In genomic region chr6:159797554-159797953, GRCh38 we compare ENCODE assay signal across 22 cellular contexts. TPM values are rescaled to one million over a fixed set of nuclear protein-coding genes. Genes with fewer than 3 reads are reported as not detected.
DNase-seq lines count a peak whose midpoint lies in the region; ATAC-seq and TF ChIP-seq lines count a peak whose summit lies in the region.
"Had no signal": no experiment of that assay in that cellular context is flagged by ENCODE, and none has a peak within 500 bp of the region (broad histone marks: within the 10 kb centered on the region; RNA-seq: fewer than 3 reads in every experiment).

No MANE protein-coding gene starts in this region.

- no peaks in the 10 kb centered on the region for H3K9me3 Mint-ChIP-seq in activated naive CD4-positive, alpha-beta T cell treated with anti-CD3 and anti-CD28 coated beads for 36 hours
- no peaks in the 10 kb centered on the region for H3K9me3 Mint-ChIP-seq in Caco-2 (ENCODE audit: unreplicated experiment)
- H3K9me3 Mint-ChIP-seq in activated CD4-positive, alpha-beta memory T cell treated with anti-CD3 and anti-CD28 coated beads for 36 hours = no peaks in the 10 kb centered on the region
- no peaks in the 10 kb centered on the region for H3K9me3 Mint-ChIP-seq in naive thymus-derived CD4-positive, alpha-beta T cell
- H3K9me3 Mint-ChIP-seq: CD4-positive, CD25-positive, alpha-beta regulatory T cell; GM23338; IgD-negative memory B cell had no signal

- H3K27me3 Mint-ChIP-seq in activated naive CD4-positive, alpha-beta T cell treated with anti-CD3 and anti-CD28 coated beads for 36 hours (ENCODE audit: low read depth) = no peaks in the 10 kb centered on the region
- no peaks in the 10 kb centered on the region for H3K27me3 Mint-ChIP-seq in Caco-2 (ENCODE audit: insufficient read depth, unreplicated experiment)
- no peaks in the 10 kb centered on the region for H3K27me3 Mint-ChIP-seq in activated CD4-positive, alpha-beta memory T cell treated with anti-CD3 and anti-CD28 coated beads for 36 hours
- H3K27me3 Mint-ChIP-seq in naive thymus-derived CD4-positive, alpha-beta T cell = no peaks in the 10 kb centered on the region
- H3K27me3 Mint-ChIP-seq: CD4-positive, CD25-positive, alpha-beta regulatory T cell; IgD-negative memory B cell had no signal

- no peak for ATAC-seq in naive thymus-derived CD4-positive, alpha-beta T cell
- ATAC-seq in GM21576 (IDR thresholded peaks at IDR 0.05; ENCODE audit: unreplicated experiment) = no peak
- ATAC-seq: GM23338 had no signal

- TF ChIP-seq POLR2A in Peyer's patch (IDR thresholded peaks at IDR 0.05) = no peak

- CTCF ChIA-PET in activated naive CD4-positive, alpha-beta T cell treated with anti-CD3 and anti-CD28 coated beads for 36 hours (lab: Charles Lee) = no interaction called here
- CTCF ChIA-PET in Caco-2 (lab: Charles Lee) = no interaction called here
- CTCF ChIA-PET in activated CD4-positive, alpha-beta memory T cell treated with anti-CD3 and anti-CD28 coated beads for 36 hours (lab: Charles Lee) = no interaction called here
- CTCF ChIA-PET in naive thymus-derived CD4-positive, alpha-beta T cell (lab: Charles Lee) = no interaction called here

- peak overlapping the region; percentile 83 for H3K27ac Mint-ChIP-seq in activated naive CD4-positive, alpha-beta T cell treated with anti-CD3 and anti-CD28 coated beads for 36 hours
- H3K27ac Mint-ChIP-seq in Caco-2 (ENCODE audit: unreplicated experiment) = no peak overlapping the region
- H3K27ac Mint-ChIP-seq in activated CD4-positive, alpha-beta memory T cell treated with anti-CD3 and anti-CD28 coated beads for 36 hours = peak overlapping the region; percentile 69
- peak overlapping the region in 3 of 9 donors; percentile 22 to 60 (median 50) for H3K27ac Mint-ChIP-seq in naive thymus-derived CD4-positive, alpha-beta T cell
- H3K27ac Mint-ChIP-seq: GM23338 had no signal

- no peak overlapping the region for H3K4me3 ChIP-seq in Caco-2 (ENCODE audit: low read depth, low read length)
- H3K4me3 ChIP-seq in naive thymus-derived CD4-positive, alpha-beta T cell (ENCODE audit: low read length) = no peak overlapping the region
- no peak overlapping the region for H3K4me3 ChIP-seq in Peyer's patch
- H3K4me3 ChIP-seq: GM23338, HAP-1, SJCRH30 had no signal

- DNase-seq in activated naive CD4-positive, alpha-beta T cell treated with anti-CD3 and anti-CD28 coated beads for 36 hours = no peak
- DNase-seq in activated naive CD4-positive, alpha-beta T cell treated with anti-CD3 and anti-CD28 coated beads, Interleukin-2, amount 50 U/mL, for 16 hours = no peak
- DNase-seq in Caco-2 (no peak), Peyer's patch (no peak)
- no peak for DNase-seq in activated CD4-positive, alpha-beta memory T cell treated with anti-CD3 and anti-CD28 coated beads for 36 hours
- DNase-seq in naive thymus-derived CD4-positive, alpha-beta T cell = no peak
- DNase-seq: CD4-positive, CD25-positive, alpha-beta regulatory T cell; DND-41; NCI-H1105; NCI-H146; NCI-H2029; NCI-H226; NCI-H510A treated with DMSO at 0.1 percent for 48 hours; NCI-H774; NK-92 treated with Interleukin-12 subunit alpha and Interleukin-12 subunit beta, amount 100 ng/mL, for 24 hours; SJCRH30 had no signal

- peaks cover 24% of the 10 kb centered on the region for H3K36me3 Mint-ChIP-seq in activated naive CD4-positive, alpha-beta T cell treated with anti-CD3 and anti-CD28 coated beads for 36 hours (ENCODE audit: low read depth)
- peaks cover 72% of the 10 kb centered on the region for H3K36me3 Mint-ChIP-seq in Caco-2 (ENCODE audit: insufficient read depth, unreplicated experiment)
- peaks cover 40% of the 10 kb centered on the region for H3K36me3 Mint-ChIP-seq in activated CD4-positive, alpha-beta memory T cell treated with anti-CD3 and anti-CD28 coated beads for 36 hours
- peaks cover 11 to 24% (median 18%) of the 10 kb centered on the region in 5 donors for H3K36me3 Mint-ChIP-seq in naive thymus-derived CD4-positive, alpha-beta T cell

- TSS peak; percentile 14 for BruUV-seq in Caco-2 (replicated peaks; lab: Mats Ljungman, UMichigan)

- H3K9me3 ChIP-seq in Caco-2 (no peaks in the 10 kb centered on the region), Peyer's patch (no peaks in the 10 kb centered on the region)
- H3K9me3 ChIP-seq in naive thymus-derived CD4-positive, alpha-beta T cell (ENCODE audit: control insufficient read depth in 2 of 3, low read length in 3 of 3) = no peaks in the 10 kb centered on the region
- H3K9me3 ChIP-seq: HAP-1, SJCRH30 had no signal

- H3K27ac ChIP-seq in naive thymus-derived CD4-positive, alpha-beta T cell (ENCODE audit: low read depth, low read length) = peak overlapping the region; percentile 23
- H3K27ac ChIP-seq in Peyer's patch = no peak overlapping the region
- H3K27ac ChIP-seq: SJCRH30 had no signal

- H3K27me3 ChIP-seq in Caco-2 (replicated peaks; ENCODE audit: control insufficient read depth, insufficient read depth, low read length) = no peaks in the 10 kb centered on the region
- H3K27me3 ChIP-seq in naive thymus-derived CD4-positive, alpha-beta T cell (ENCODE audit: control insufficient read depth in 2 of 2, insufficient read depth in 2 of 2, low read length in 2 of 2) = no peaks in the 10 kb centered on the region
- H3K27me3 ChIP-seq in Peyer's patch = no peaks in the 10 kb centered on the region
- H3K27me3 ChIP-seq: SJCRH30 had no signal

- H3K4me3 Mint-ChIP-seq in activated naive CD4-positive, alpha-beta T cell treated with anti-CD3 and anti-CD28 coated beads for 36 hours = no peak overlapping the region
- H3K4me3 Mint-ChIP-seq in Caco-2 (ENCODE audit: unreplicated experiment) = no peak overlapping the region
- no peak overlapping the region for H3K4me3 Mint-ChIP-seq in activated CD4-positive, alpha-beta memory T cell treated with anti-CD3 and anti-CD28 coated beads for 36 hours
- H3K4me3 Mint-ChIP-seq in naive thymus-derived CD4-positive, alpha-beta T cell = no peak overlapping the region
- H3K4me3 Mint-ChIP-seq: CD4-positive, CD25-positive, alpha-beta regulatory T cell; GM23338; IgD-negative memory B cell had no signal

- H3K4me1 Mint-ChIP-seq in activated naive CD4-positive, alpha-beta T cell treated with anti-CD3 and anti-CD28 coated beads for 36 hours (ENCODE audit: low read depth) = peaks cover 44% of the 10 kb centered on the region
- no peaks in the 10 kb centered on the region for H3K4me1 Mint-ChIP-seq in Caco-2 (ENCODE audit: low read depth, unreplicated experiment)
- peaks cover 44% of the 10 kb centered on the region for H3K4me1 Mint-ChIP-seq in activated CD4-positive, alpha-beta memory T cell treated with anti-CD3 and anti-CD28 coated beads for 36 hours (ENCODE audit: low read depth)
- H3K4me1 Mint-ChIP-seq in naive thymus-derived CD4-positive, alpha-beta T cell = peaks cover 17 to 45% (median 36%) of the 10 kb centered on the region in 7 donors

- POLR2A ChIA-PET in Caco-2 (lab: Charles Lee) = no interaction called here
- POLR2A ChIA-PET in activated CD4-positive, alpha-beta memory T cell treated with anti-CD3 and anti-CD28 coated beads for 36 hours (lab: Charles Lee) = no interaction called here
- POLR2A ChIA-PET in naive thymus-derived CD4-positive, alpha-beta T cell (lab: Charles Lee) = no interaction called here

- no peak for TF ChIP-seq CTCF in Caco-2 (IDR thresholded peaks at IDR 0.05; ENCODE audit: insufficient read depth in 1 of 2, low read depth in 1 of 2, low read length in 1 of 2, severe bottlenecking in 1 of 2, unreplicated experiment in 1 of 2)
- TF ChIP-seq CTCF in Peyer's patch (IDR thresholded peaks at IDR 0.05) = no peak

- H3K36me3 ChIP-seq in Caco-2 (ENCODE audit: control insufficient read depth, insufficient read depth, low read length) = peaks cover 4% of the 10 kb centered on the region
- peaks cover 14 to 49% (median 19%) of the 10 kb centered on the region in 3 experiments for H3K36me3 ChIP-seq in naive thymus-derived CD4-positive, alpha-beta T cell (ENCODE audit: control insufficient read depth in 2 of 3, insufficient read depth in 3 of 3, low read length in 3 of 3)
- H3K36me3 ChIP-seq in Peyer's patch = peaks cover 0 to 43% (median 0%) of the 10 kb centered on the region in 3 donors

- intact Hi-C loops in activated naive CD4-positive, alpha-beta T cell treated with anti-CD3 and anti-CD28 coated beads for 36 hours (cut with micrococcal nuclease) = no loop called here
- intact Hi-C loops in Caco-2 (cut with micrococcal nuclease; ENCODE audit: unreplicated experiment) = no loop called here
- intact Hi-C loops in activated CD4-positive, alpha-beta memory T cell treated with anti-CD3 and anti-CD28 coated beads for 36 hours (cut with micrococcal nuclease) = no loop called here
- intact Hi-C loops in naive thymus-derived CD4-positive, alpha-beta T cell (cut with micrococcal nuclease) = no loop called here

- no peaks in the 10 kb centered on the region for H3K4me1 ChIP-seq in Caco-2
- peaks cover 0 to 1% of the 10 kb centered on the region in 2 donors for H3K4me1 ChIP-seq in naive thymus-derived CD4-positive, alpha-beta T cell (ENCODE audit: control insufficient read depth in 2 of 2, insufficient read depth in 2 of 2, low read length in 2 of 2)
- peaks cover 0 to 6% (median 0%) of the 10 kb centered on the region in 4 donors for H3K4me1 ChIP-seq in Peyer's patch
- H3K4me1 ChIP-seq: SJCRH30 had no signal

RNA-seq across cellular contexts. Expression of gene PNLDC1, which starts 2.5 kb away (rescaled TPM):
- total RNA-seq in activated naive CD4-positive, alpha-beta T cell treated with anti-CD3 and anti-CD28 coated beads for 36 hours = under 1 TPM in 1 of 2 experiments, not detected in 1; 0.40 TPM
- total RNA-seq in Caco-2 (2022) = 0.26 and 0.32 TPM in 2 replicates
- under 1 TPM; 0.29 to 0.31 TPM for total RNA-seq in activated CD4-positive, alpha-beta memory T cell treated with anti-CD3 and anti-CD28 coated beads for 36 hours
- total RNA-seq in naive thymus-derived CD4-positive, alpha-beta T cell = 1 to 10 TPM in 1 of 5 experiments, under 1 TPM in 2, not detected in 2; 0.73 to 1.4 (median 0.97) TPM
- not detected for polyA plus RNA-seq in naive thymus-derived CD4-positive, alpha-beta T cell
- not detected for total RNA-seq in Peyer's patch
- total RNA-seq: CD4-positive, CD25-positive, alpha-beta regulatory T cell; GM23338; HT1080; SJCRH30 had no signal
- polyA plus RNA-seq: BJ, GM23338 had no signal

RNA-seq across cellular contexts. Expression of gene MRPL18, which starts 7.3 kb away (rescaled TPM):
- total RNA-seq in activated naive CD4-positive, alpha-beta T cell treated with anti-CD3 and anti-CD28 coated beads for 36 hours = 10 to 100 TPM; 65.1 to 75.8 TPM
- 71.1 and 81.0 TPM in 2 replicates for total RNA-seq in Caco-2 (2022)
- total RNA-seq in activated CD4-positive, alpha-beta memory T cell treated with anti-CD3 and anti-CD28 coated beads for 36 hours = 10 to 100 TPM; 84.6 to 89.9 TPM
- 10 to 100 TPM; 18.8 to 67.9 (median 39.4) TPM for total RNA-seq in naive thymus-derived CD4-positive, alpha-beta T cell
- polyA plus RNA-seq in naive thymus-derived CD4-positive, alpha-beta T cell = 100 to 1,000 TPM in 1 of 2 donors, 10 to 100 TPM in 1; 90.3 to 122 TPM
- total RNA-seq in Peyer's patch = 10 to 100 TPM; 25.1 to 58.5 (median 35.7) TPM

RNA-seq across cellular contexts. Expression of gene TCP1, which starts 8.2 kb away (rescaled TPM):
- 100 to 1,000 TPM; 420 to 425 TPM for total RNA-seq in activated naive CD4-positive, alpha-beta T cell treated with anti-CD3 and anti-CD28 coated beads for 36 hours
- total RNA-seq in Caco-2 (2022) = 286 and 333 TPM in 2 replicates
- 100 to 1,000 TPM; 429 to 438 TPM for total RNA-seq in activated CD4-positive, alpha-beta memory T cell treated with anti-CD3 and anti-CD28 coated beads for 36 hours
- total RNA-seq in naive thymus-derived CD4-positive, alpha-beta T cell = 100 to 1,000 TPM; 147 to 225 (median 154) TPM
- 100 to 1,000 TPM in 1 of 2 donors, 10 to 100 TPM in 1; 63.3 to 111 TPM for polyA plus RNA-seq in naive thymus-derived CD4-positive, alpha-beta T cell
- 100 to 1,000 TPM in 3 of 4 donors, 10 to 100 TPM in 1; 68.8 to 233 (median 135) TPM for total RNA-seq in Peyer's patch

RNA-seq across cellular contexts. Expression of gene ACAT2, which starts 35.7 kb away (rescaled TPM):
- 10 to 100 TPM; 84.9 to 92.4 TPM for total RNA-seq in activated naive CD4-positive, alpha-beta T cell treated with anti-CD3 and anti-CD28 coated beads for 36 hours
- 122 and 131 TPM in 2 replicates for total RNA-seq in Caco-2 (2022)
- 100 to 1,000 TPM; 115 to 116 TPM for total RNA-seq in activated CD4-positive, alpha-beta memory T cell treated with anti-CD3 and anti-CD28 coated beads for 36 hours
- 10 to 100 TPM; 18.5 to 53.9 (median 28.0) TPM for total RNA-seq in naive thymus-derived CD4-positive, alpha-beta T cell
- polyA plus RNA-seq in naive thymus-derived CD4-positive, alpha-beta T cell = 10 to 100 TPM; 29.1 to 43.1 TPM
- 10 to 100 TPM in 3 of 4 donors, 1 to 10 TPM in 1; 6.6 to 22.2 (median 16.5) TPM for total RNA-seq in Peyer's patch
